In the genomic region with DNA sequence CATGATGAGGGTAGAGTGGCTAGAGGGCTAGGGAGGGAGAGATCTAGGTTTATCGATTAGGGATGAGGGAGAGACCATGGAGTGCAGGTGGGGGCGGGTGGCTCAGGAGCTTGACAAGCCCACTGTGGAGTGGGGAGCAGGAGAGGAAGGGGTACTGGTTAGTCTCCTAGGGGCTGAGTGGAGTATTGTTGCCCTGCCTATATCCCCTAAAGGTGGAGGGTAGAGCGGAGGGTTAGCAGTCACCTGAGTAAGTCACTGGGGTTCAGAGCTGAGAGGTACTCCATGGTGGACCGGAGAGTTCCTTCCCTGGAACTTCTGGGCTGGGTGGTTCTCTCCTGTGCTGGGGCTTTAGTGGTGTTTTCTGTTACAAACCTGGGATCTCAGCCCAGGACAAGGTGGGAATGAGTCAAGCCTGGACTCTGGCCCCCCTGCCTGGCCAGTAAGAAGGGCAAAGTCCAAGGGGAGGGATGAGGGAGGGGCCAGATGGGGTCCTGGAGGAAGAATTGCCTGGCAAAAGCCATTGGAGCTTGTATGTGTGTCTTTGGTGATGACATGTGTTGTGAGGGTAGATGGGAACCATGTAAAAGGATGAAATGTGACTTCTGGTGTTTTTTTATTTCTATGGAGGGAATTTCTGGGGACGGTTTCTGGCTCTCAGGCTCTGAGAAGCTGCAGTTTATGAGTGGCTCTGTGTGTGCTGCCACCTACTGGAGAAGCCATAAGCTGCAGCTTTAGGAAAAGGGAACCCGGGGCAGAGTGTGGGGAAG, we compare ENCODE assay signal across 8 cellular contexts. TPM values are rescaled to one million over a fixed set of nuclear protein-coding genes. Genes with fewer than 3 reads are reported as not detected.
DNase-seq lines count a peak whose midpoint lies in the region; ATAC-seq, FAIRE-seq and TF ChIP-seq lines count a peak whose summit lies in the region.

A gene with protein sequence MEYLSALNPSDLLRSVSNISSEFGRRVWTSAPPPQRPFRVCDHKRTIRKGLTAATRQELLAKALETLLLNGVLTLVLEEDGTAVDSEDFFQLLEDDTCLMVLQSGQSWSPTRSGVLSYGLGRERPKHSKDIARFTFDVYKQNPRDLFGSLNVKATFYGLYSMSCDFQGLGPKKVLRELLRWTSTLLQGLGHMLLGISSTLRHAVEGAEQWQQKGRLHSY (minus strand): TSS at position 403 of the 767 bp plus-strand sequence. CDS start 119 bp downstream, at position 284.

- H3K27ac Mint-ChIP-seq in stimulated activated naive B cell treated with anti-CD40 and anti-IgM and Interleukin-4, amounts not matched to agents 10 μg/mL and 1 μg/mL and 100 μg/mL, for 72 hours = peak within 1 kb of the TSS; percentile 25

- no peaks in the 10 kb centered on the region for H3K9me3 Mint-ChIP-seq in stimulated activated naive B cell treated with anti-CD40 and anti-IgM and Interleukin-4, amounts not matched to agents 10 μg/mL and 1 μg/mL and 100 μg/mL, for 72 hours

- TF ChIP-seq CTCF in AG10803 (conservative IDR thresholded peaks at IDR 0.05; ENCODE audit: low read length) (peak; percentile 94), coronary artery (IDR thresholded peaks at IDR 0.05) (peak; percentile 84), right lobe of liver (IDR thresholded peaks at IDR 0.05) (peak; percentile 84 to 97 (median 92))

- intact Hi-C loops in right lobe of liver (cut with DNase I) = no loop called here

- no peak within 1 kb of the TSS for H3K4me3 Mint-ChIP-seq in stimulated activated naive B cell treated with anti-CD40 and anti-IgM and Interleukin-4, amounts not matched to agents 10 μg/mL and 1 μg/mL and 100 μg/mL, for 72 hours

- peak; percentile 93 for TF ChIP-seq POLR2A in right lobe of liver (IDR thresholded peaks at IDR 0.05)

- peaks cover 0 to 88% (median 38%) of the 10 kb centered on the region in 4 donors for H3K4me1 ChIP-seq in right lobe of liver

- no peaks in the 10 kb centered on the region for H3K27me3 ChIP-seq in right lobe of liver

- peaks cover 37 to 71% of the 10 kb centered on the region in 2 donors for H3K36me3 Mint-ChIP-seq in stimulated activated naive B cell treated with anti-CD40 and anti-IgM and Interleukin-4, amounts not matched to agents 10 μg/mL and 1 μg/mL and 100 μg/mL, for 72 hours

- peaks cover 4 to 38% (median 17%) of the 10 kb centered on the region in 4 donors for H3K36me3 ChIP-seq in right lobe of liver

- H3K9me3 ChIP-seq in right lobe of liver = no peaks in the 10 kb centered on the region

- peak; percentile 51 for DNase-seq in AG10803 (ENCODE audit: low read depth)
- DNase-seq in GM18507 (ENCODE audit: extremely low spot score, insufficient read length, low read depth) = no peak
- DNase-seq in NCI-H2171 treated with DMSO at 0.1 percent for 48 hours (lab: John Stamatoyannopoulos, UW) = peak; percentile 48
- peak; percentile 73 for DNase-seq in activated CD4-positive, alpha-beta T cell treated with anti-CD3 and anti-CD28 coated beads for 48 hours
- no peak for DNase-seq in coronary artery (ENCODE audit: low spot score)
- peak; percentile 80 to 92 (median 85) for DNase-seq in right lobe of liver
- DNase-seq in stimulated activated naive B cell treated with anti-CD40 and anti-IgM and Interleukin-4, amounts not matched to agents 10 μg/mL and 1 μg/mL and 100 μg/mL, for 72 hours = peak; percentile 50
- DNase-seq in OCI-M2 (lab: John Stamatoyannopoulos, UW; ENCODE audit: unreplicated experiment) = no peak

- FAIRE-seq in GM18507 (lab: Jason Lieb, UNC) = peak; percentile 84

- H3K4me3 ChIP-seq in AG10803 (ENCODE audit: low read length) (no peak within 1 kb of the TSS), coronary artery (no peak within 1 kb of the TSS), right lobe of liver (peak within 1 kb of the TSS; percentile 41 to 68 (median 65))

- no peaks in the 10 kb centered on the region for H3K27me3 Mint-ChIP-seq in stimulated activated naive B cell treated with anti-CD40 and anti-IgM and Interleukin-4, amounts not matched to agents 10 μg/mL and 1 μg/mL and 100 μg/mL, for 72 hours

- H3K4me1 Mint-ChIP-seq in stimulated activated naive B cell treated with anti-CD40 and anti-IgM and Interleukin-4, amounts not matched to agents 10 μg/mL and 1 μg/mL and 100 μg/mL, for 72 hours = peaks cover 39 to 60% of the 10 kb centered on the region in 2 donors

- H3K27ac ChIP-seq in coronary artery (no peak within 1 kb of the TSS), right lobe of liver (peak within 1 kb of the TSS; percentile 78 to 98 (median 93))

- WGBS in right lobe of liver (ENCODE audit: insufficient coverage, low coverage, low lambda C conversion rate, missing lambda C conversion rate) = 24% methylated on average over 6 of the region's 6 CpGs

- peak; percentile 56 to 75 (median 72) for ATAC-seq in right lobe of liver
- ATAC-seq in stimulated activated naive B cell treated with anti-CD40 and anti-IgM and Interleukin-4, amounts not matched to agents 10 μg/mL and 1 μg/mL and 100 μg/mL, for 72 hours (replicated peaks) = peak; percentile 13 to 30

RNA-seq across cellular contexts. Expression of the gene that starts here (rescaled TPM):
- total RNA-seq in right lobe of liver = 100 to 1,000 TPM; 118 to 219 (median 196) TPM

Comparison
In these comparisons a context has a peak if more than half of its experiments do, and no peak if none do; other contexts are left out.
1. DNase-seq: peak in AG10803 (single experiment), NCI-H2171 treated with DMSO at 0.1 percent for 48 hours (single experiment), activated CD4-positive, alpha-beta T cell treated with anti-CD3 and anti-CD28 coated beads for 48 hours (single experiment), right lobe of liver (3 of 3) and stimulated activated naive B cell treated with anti-CD40 and anti-IgM and Interleukin-4, amounts not matched to agents 10 μg/mL and 1 μg/mL and 100 μg/mL, for 72 hours (single experiment); none in GM18507 (single experiment), coronary artery (single experiment) and OCI-M2 (single experiment).
2. H3K4me3 ChIP-seq: peak in right lobe of liver (3 of 3); none in AG10803 (single experiment) and coronary artery (single experiment).
3. H3K27ac ChIP-seq: peak in right lobe of liver (3 of 3); none in coronary artery (0 of 2).
4. Peak in every context shown above with its lines, with median percentiles within 50 percentile points of each other: CTCF ChIP-seq.